In genomic region chr3:171457263-171458055, GRCh38 we compare ENCODE assay signal across 9 cellular contexts. TPM values are rescaled to one million over a fixed set of nuclear protein-coding genes. Genes with fewer than 3 reads are reported as not detected.
DNase-seq lines count a peak whose midpoint lies in the region; ATAC-seq and TF ChIP-seq lines count a peak whose summit lies in the region.
"Had no signal": no experiment of that assay in that cellular context is flagged by ENCODE, and none has a peak within 500 bp of the region (broad histone marks: within the 10 kb centered on the region; RNA-seq: fewer than 3 reads in every experiment).

No MANE protein-coding gene starts in this region.

- H2AFZ ChIP-seq in parathyroid adenoma: peak overlapping the region; percentile 90

- H3K27me3 Mint-ChIP-seq in activated T-cell treated with anti-CD3 and anti-CD28 coated beads, Interleukin-2, amount 50 U/mL, for 4 hours (ENCODE audit: low read depth): no peaks in the 10 kb centered on the region

- peaks cover 6% of the 10 kb centered on the region for H3K27me3 ChIP-seq in parathyroid adenoma (ENCODE audit: control insufficient read depth, insufficient read depth, low read length)

- no peaks in the 10 kb centered on the region for H3K9me3 Mint-ChIP-seq in activated T-cell treated with anti-CD3 and anti-CD28 coated beads, Interleukin-2, amount 50 U/mL, for 4 hours

- no peak overlapping the region for H3K27ac ChIP-seq in parathyroid adenoma

- peak overlapping the region; percentile 99 for H3K4me3 Mint-ChIP-seq in activated T-cell treated with anti-CD3 and anti-CD28 coated beads, Interleukin-2, amount 50 U/mL, for 4 hours

- H3K9me3 ChIP-seq in parathyroid adenoma (ENCODE audit: control insufficient read depth, low read length): no peaks in the 10 kb centered on the region

- peak overlapping the region; percentile 87 for H3K4me3 ChIP-seq in fibroblast of the aortic adventitia (ENCODE audit: low read depth, low read length)
- no peak overlapping the region for H3K4me3 ChIP-seq in parathyroid adenoma (ENCODE audit: low read depth, low read length)

- H3K9ac ChIP-seq in parathyroid adenoma: no peak overlapping the region

- DNase-seq in GM10266 (ENCODE audit: extremely low spot score): peak; percentile 38
- DNase-seq in activated T-cell treated with anti-CD3 and anti-CD28 coated beads, Interleukin-2, amount 50 U/mL, for 4 hours: no peak
- DNase-seq in fibroblast of the aortic adventitia (ENCODE audit: low read depth): no peak
- DNase-seq in COLO829 (ENCODE audit: low spot score): no peak
- no peak for DNase-seq in epidermal melanocyte (ENCODE audit: insufficient read length, low spot score)
- DNase-seq in H4 (ENCODE audit: low spot score): no peak
- DNase-seq: NCI-H226 had no signal

- no peaks in the 10 kb centered on the region for H3K79me2 ChIP-seq in parathyroid adenoma

- no peaks in the 10 kb centered on the region for H3K36me3 Mint-ChIP-seq in activated T-cell treated with anti-CD3 and anti-CD28 coated beads, Interleukin-2, amount 50 U/mL, for 4 hours (ENCODE audit: insufficient read depth)

- H3K4me1 ChIP-seq in parathyroid adenoma: peaks cover 32% of the 10 kb centered on the region

- TF ChIP-seq CTCF in GM10266 (IDR thresholded peaks at IDR 0.05; ENCODE audit: control insufficient read depth, insufficient read depth, low read depth, missing control alignments): no peak
- no peak for TF ChIP-seq CTCF in fibroblast of the aortic adventitia (IDR thresholded peaks at IDR 0.05; ENCODE audit: insufficient read depth, low read length)
- no peak for TF ChIP-seq CTCF in parathyroid adenoma (IDR thresholded peaks at IDR 0.05)

- no peak for ATAC-seq in activated T-cell treated with anti-CD3 and anti-CD28 coated beads, Interleukin-2, amount 50 U/mL, for 4 hours
- ATAC-seq in HG02798 (IDR thresholded peaks at IDR 0.05; ENCODE audit: poor library complexity, unreplicated experiment): no peak

- H3K4me2 ChIP-seq in parathyroid adenoma (ENCODE audit: low read length): no peak overlapping the region

- no peaks in the 10 kb centered on the region for H3K36me3 ChIP-seq in parathyroid adenoma (ENCODE audit: control insufficient read depth, insufficient read depth, low read length)

- peaks cover 57% of the 10 kb centered on the region for H3K4me1 Mint-ChIP-seq in activated T-cell treated with anti-CD3 and anti-CD28 coated beads, Interleukin-2, amount 50 U/mL, for 4 hours (ENCODE audit: low read depth)

RNA-seq across cellular contexts. Expression of gene TNIK, which starts 2.7 kb away (rescaled TPM):
- 10 to 100 TPM; 12.9 to 15.4 (median 13.5) TPM for total RNA-seq in activated T-cell treated with anti-CD3 and anti-CD28 coated beads, Interleukin-2, amount 50 U/mL, for 4 hours
- 21.5 and 24.2 TPM in 2 replicates for total RNA-seq in fibroblast of the aortic adventitia (ENCODE audit: low replicate concordance)
- total RNA-seq in H4 (2014; rRNA removed; shearing (Covaris generic)): 0.62 and 5.5 TPM in 2 replicates
